Comparison of ENCODE assay signal across 2 cellular contexts in the genomic region with DNA sequence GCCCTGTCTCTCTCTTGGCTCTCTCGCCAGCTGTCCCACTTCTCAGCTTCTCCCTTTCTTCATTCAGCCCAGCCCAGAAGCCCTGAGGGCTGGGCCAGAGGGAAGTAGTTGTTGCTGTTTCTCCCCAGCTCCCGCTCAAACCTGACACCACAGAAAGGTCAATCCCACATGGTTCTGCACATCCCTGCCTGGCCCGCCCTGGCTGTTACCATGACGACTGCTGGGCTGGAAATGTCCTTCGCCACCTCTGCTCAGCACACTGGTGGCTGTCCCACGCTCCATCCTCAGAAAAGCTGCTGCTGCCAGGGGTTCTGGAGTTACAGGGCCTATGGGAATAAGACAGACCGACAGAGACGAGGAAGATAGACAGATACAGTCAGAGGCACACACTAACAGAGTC.
TF ChIP-seq lines count a peak whose summit lies in the region.

No MANE protein-coding gene starts in this region.

TF ChIP-seq in HEK293, 187 proteins besides CTCF, POLR2A, EP300 and RAD21 (continued from another document):
- TF ChIP-seq, protein P1, sequence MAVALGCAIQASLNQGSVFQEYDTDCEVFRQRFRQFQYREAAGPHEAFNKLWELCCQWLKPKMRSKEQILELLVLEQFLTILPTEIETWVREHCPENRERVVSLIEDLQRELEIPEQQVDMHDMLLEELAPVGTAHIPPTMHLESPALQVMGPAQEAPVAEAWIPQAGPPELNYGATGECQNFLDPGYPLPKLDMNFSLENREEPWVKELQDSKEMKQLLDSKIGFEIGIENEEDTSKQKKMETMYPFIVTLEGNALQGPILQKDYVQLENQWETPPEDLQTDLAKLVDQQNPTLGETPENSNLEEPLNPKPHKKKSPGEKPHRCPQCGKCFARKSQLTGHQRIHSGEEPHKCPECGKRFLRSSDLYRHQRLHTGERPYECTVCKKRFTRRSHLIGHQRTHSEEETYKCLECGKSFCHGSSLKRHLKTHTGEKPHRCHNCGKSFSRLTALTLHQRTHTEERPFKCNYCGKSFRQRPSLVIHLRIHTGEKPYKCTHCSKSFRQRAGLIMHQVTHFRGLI (tag by site-specific recombination; IDR thresholded peaks at IDR 0.05), result 0 out of 2 replicates have a peak, but pooled peaks have one; percentile 35
- no peak for TF ChIP-seq ZNF292 (tag by site-specific recombination; IDR thresholded peaks at IDR 0.05; ENCODE audit: borderline replicate concordance, low read depth)

TF ChIP-seq in WTC11, 78 proteins besides CTCF, POLR2A, EP300 and RAD21 (continued from another document):
- TF ChIP-seq, protein P2, sequence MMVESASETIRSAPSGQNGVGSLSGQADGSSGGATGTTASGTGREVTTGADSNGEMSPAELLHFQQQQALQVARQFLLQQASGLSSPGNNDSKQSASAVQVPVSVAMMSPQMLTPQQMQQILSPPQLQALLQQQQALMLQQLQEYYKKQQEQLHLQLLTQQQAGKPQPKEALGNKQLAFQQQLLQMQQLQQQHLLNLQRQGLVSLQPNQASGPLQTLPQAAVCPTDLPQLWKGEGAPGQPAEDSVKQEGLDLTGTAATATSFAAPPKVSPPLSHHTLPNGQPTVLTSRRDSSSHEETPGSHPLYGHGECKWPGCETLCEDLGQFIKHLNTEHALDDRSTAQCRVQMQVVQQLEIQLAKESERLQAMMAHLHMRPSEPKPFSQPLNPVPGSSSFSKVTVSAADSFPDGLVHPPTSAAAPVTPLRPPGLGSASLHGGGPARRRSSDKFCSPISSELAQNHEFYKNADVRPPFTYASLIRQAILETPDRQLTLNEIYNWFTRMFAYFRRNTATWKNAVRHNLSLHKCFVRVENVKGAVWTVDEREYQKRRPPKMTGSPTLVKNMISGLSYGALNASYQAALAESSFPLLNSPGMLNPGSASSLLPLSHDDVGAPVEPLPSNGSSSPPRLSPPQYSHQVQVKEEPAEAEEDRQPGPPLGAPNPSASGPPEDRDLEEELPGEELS (CRISPR knock-in tag; IDR thresholded peaks at IDR 0.05), result no peak
- TF ChIP-seq ZNF263 (CRISPR knock-in tag; IDR thresholded peaks at IDR 0.05; ENCODE audit: low read depth) (no peak), ATF3 (CRISPR knock-in tag; conservative IDR thresholded peaks at IDR 0.05) (no peak), NFYB (CRISPR knock-in tag; conservative IDR thresholded peaks at IDR 0.05; ENCODE audit: low read depth) (no peak), USF2 (CRISPR knock-in tag; IDR thresholded peaks at IDR 0.05) (no peak), ARID4B (CRISPR knock-in tag; IDR thresholded peaks at IDR 0.05; ENCODE audit: borderline replicate concordance) (no peak), AFF4 (CRISPR knock-in tag; IDR thresholded peaks at IDR 0.05; ENCODE audit: borderline replicate concordance) (no peak)
- TF ChIP-seq, protein P3, sequence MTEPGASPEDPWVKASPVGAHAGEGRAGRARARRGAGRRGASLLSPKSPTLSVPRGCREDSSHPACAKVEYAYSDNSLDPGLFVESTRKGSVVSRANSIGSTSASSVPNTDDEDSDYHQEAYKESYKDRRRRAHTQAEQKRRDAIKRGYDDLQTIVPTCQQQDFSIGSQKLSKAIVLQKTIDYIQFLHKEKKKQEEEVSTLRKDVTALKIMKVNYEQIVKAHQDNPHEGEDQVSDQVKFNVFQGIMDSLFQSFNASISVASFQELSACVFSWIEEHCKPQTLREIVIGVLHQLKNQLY (CRISPR knock-in tag; IDR thresholded peaks at IDR 0.05), result no peak
